In genomic region chr7:151782598-151783448, GRCh38 we compare ENCODE assay signal across 8 cellular contexts.
DNase-seq lines count a peak whose midpoint lies in the region; TF ChIP-seq lines count a peak whose summit lies in the region.

No MANE protein-coding gene starts in this region.

- peak overlapping the region; percentile 90 for H3K4me2 ChIP-seq in MM.1S (ENCODE audit: low read depth, low read length)

- H3F3A ChIP-seq in MM.1S (ENCODE audit: insufficient read depth, low read length), result no peaks in the 10 kb centered on the region

- no peaks in the 10 kb centered on the region for H4K20me1 ChIP-seq in MM.1S (ENCODE audit: insufficient read depth, low read length)

- TF ChIP-seq CTCF in GM12864 (IDR thresholded peaks at IDR 0.05; ENCODE audit: low read depth, low read length, missing control alignments) (peak; percentile 90), HEK293 (tag by site-specific recombination; IDR thresholded peaks at IDR 0.05) (peak; percentile 99), MM.1S (IDR thresholded peaks at IDR 0.05; ENCODE audit: low read length) (peak; percentile 93)

- no peak overlapping the region; the same call in 1 of the 2 replicates for H3K9ac ChIP-seq in MM.1S (ENCODE audit: low read length)

- H3K4me1 ChIP-seq in HEK293 (ENCODE audit: control insufficient read depth, insufficient read depth, low read length) (no peaks in the 10 kb centered on the region), MM.1S (ENCODE audit: low read length) (no peaks in the 10 kb centered on the region)

- H3K4me3 ChIP-seq in GM12864 (ENCODE audit: low read depth, low read length), result no peak overlapping the region
- peak overlapping the region; percentile 24 for H3K4me3 ChIP-seq in HEK293 (ENCODE audit: low read depth, low read length)
- H3K4me3 ChIP-seq in MM.1S (ENCODE audit: low read length), result peak overlapping the region; percentile 46

- H3K9me3 ChIP-seq in HEK293 (ENCODE audit: control insufficient read depth, insufficient read depth, low read depth, low read length), result no peaks in the 10 kb centered on the region
- H3K9me3 ChIP-seq in MM.1S (replicated peaks; ENCODE audit: insufficient read depth, low read length), result no peaks in the 10 kb centered on the region

- no peaks in the 10 kb centered on the region for H3K79me2 ChIP-seq in MM.1S (ENCODE audit: low read length)

- H3K27ac ChIP-seq in HEK293 (ENCODE audit: extremely low read depth, low read depth, low read length) (no peak overlapping the region), MM.1S (ENCODE audit: low read length) (no peak overlapping the region)

- CTCF ChIA-PET in HEK293 (lab: Yijun Ruan, JAX), result interaction anchor here (0.5 to 3.0 kb wide), 60 partner anchors 10 to 1957 kb away, joined by 3 to 37 read pairs (median 3); partner anchors contain the start of gene GALNTL5

- H3K9me2 ChIP-seq in MM.1S (replicated peaks; ENCODE audit: insufficient read depth, low read length), result no peaks in the 10 kb centered on the region

- H3K27me3 ChIP-seq in MM.1S (replicated peaks; ENCODE audit: insufficient read depth, low read length), result peaks cover 49% of the 10 kb centered on the region

- H3K36me3 ChIP-seq in HEK293 (ENCODE audit: control insufficient read depth in 2 of 2, insufficient read depth in 1 of 2, low read length in 2 of 2) (peaks cover 0 to 4% of the 10 kb centered on the region in 2 experiments; a peak in 1 of 3 replicates), MM.1S (replicated peaks; ENCODE audit: insufficient read depth, low read length) (no peaks in the 10 kb centered on the region)

- DNase-seq in GM12864 (ENCODE audit: low read depth) (no peak), MM.1S (peak; percentile 86), cerebellum (ENCODE audit: low spot score) (peak; percentile 71), left kidney (ENCODE audit: low read depth, low spot score) (peak; percentile 89), NCI-H345 treated with DMSO at 0.1 percent for 48 hours (lab: John Stamatoyannopoulos, UW; ENCODE audit: unreplicated experiment) (no peak)
- DNase-seq in activated CD4-positive, alpha-beta T cell treated with anti-CD3 and anti-CD28 coated beads for 24 hours (ENCODE audit: low read depth in 2 of 2), result peak; percentile 53 to 57
- DNase-seq in stimulated activated CD4-positive, alpha-beta T cell treated with anti-CD3 and anti-CD28 coated beads, Interleukin-4, amount 100 ng/mL, for 4 hours, result peak; percentile 62 to 68

- H2AFZ ChIP-seq in MM.1S (ENCODE audit: low read length), result peak overlapping the region; percentile 52

- POLR2A ChIA-PET in HEK293 (lab: Yijun Ruan, JAX), result interaction anchor here (0.6 to 1.4 kb wide), 4 partner anchors 31 to 263 kb away, joined by 3 to 7 read pairs (median 4); partner anchors contain the start of gene RHEB

TF ChIP-seq in HEK293, 187 proteins besides CTCF, POLR2A, EP300 and RAD21 (continues in another document):
- peak; percentile 5; the same call in 1 of the 2 replicates for TF ChIP-seq ZNF623 (tag by site-specific recombination; IDR thresholded peaks at IDR 0.05)
- TF ChIP-seq ZNF324 (tag by site-specific recombination; IDR thresholded peaks at IDR 0.05), result peak; percentile 54; the same call in 1 of the 2 replicates
- TF ChIP-seq ZBTB10 (tag by site-specific recombination; IDR thresholded peaks at IDR 0.05), result peak; percentile 87
- TF ChIP-seq ELK4 (IDR thresholded peaks at IDR 0.05; ENCODE audit: borderline replicate concordance, low read depth, low read length), result no peak
- peak; percentile 91 for TF ChIP-seq ZNF561 (tag by site-specific recombination; IDR thresholded peaks at IDR 0.05; ENCODE audit: borderline replicate concordance)
- TF ChIP-seq ZNF677 (tag by site-specific recombination; IDR thresholded peaks at IDR 0.05), result peak; percentile 0; the same call in 1 of the 2 replicates
- TF ChIP-seq BCL6B (tag by site-specific recombination; IDR thresholded peaks at IDR 0.05), result no peak
- TF ChIP-seq ZNF335 (tag by site-specific recombination; conservative IDR thresholded peaks at IDR 0.05), result peak; percentile 77
- TF ChIP-seq ZEB2 (tag by site-specific recombination; IDR thresholded peaks at IDR 0.05), result peak; percentile 54; the same call in 1 of the 2 replicates
- no peak for TF ChIP-seq ZNF513 (tag by site-specific recombination; IDR thresholded peaks at IDR 0.05)
- 0 out of 2 replicates have a peak, but pooled peaks have one; percentile 24 for TF ChIP-seq WT1 (tag by site-specific recombination; IDR thresholded peaks at IDR 0.05)
- TF ChIP-seq HOXD13 (CRISPR knock-in tag; IDR thresholded peaks at IDR 0.05; ENCODE audit: borderline replicate concordance), result no peak
- TF ChIP-seq HIC1 (tag by site-specific recombination; IDR thresholded peaks at IDR 0.05), result 0 out of 2 replicates have a peak, but pooled peaks have one; percentile 34
- TF ChIP-seq ZFP37 (tag by site-specific recombination; IDR thresholded peaks at IDR 0.05), result 0 out of 2 replicates have a peak, but pooled peaks have one; percentile 74
- TF ChIP-seq ZNF157 (tag by site-specific recombination; IDR thresholded peaks at IDR 0.05), result no peak
- TF ChIP-seq ZNF341 (tag by site-specific recombination; IDR thresholded peaks at IDR 0.05; ENCODE audit: low read depth), result peak; percentile 29; the same call in 1 of the 2 replicates
- no peak for TF ChIP-seq ZNF169 (tag by site-specific recombination; IDR thresholded peaks at IDR 0.05)
- TF ChIP-seq ZBTB7A (tag by site-specific recombination; IDR thresholded peaks at IDR 0.05; ENCODE audit: low read depth), result peak; percentile 86

Comparison
In these comparisons a context has a peak if more than half of its experiments do, and no peak if none do; other contexts are left out.
1. DNase-seq: peak in MM.1S (single experiment), activated CD4-positive, alpha-beta T cell treated with anti-CD3 and anti-CD28 coated beads for 24 hours (2 of 2), cerebellum (single experiment), left kidney (single experiment) and stimulated activated CD4-positive, alpha-beta T cell treated with anti-CD3 and anti-CD28 coated beads, Interleukin-4, amount 100 ng/mL, for 4 hours (2 of 2); none in GM12864 (single experiment) and NCI-H345 treated with DMSO at 0.1 percent for 48 hours (single experiment).
2. Peak in every context shown above with its lines, with median percentiles within 50 percentile points of each other: CTCF ChIP-seq.